ENCODE assay signal across 9 cellular contexts in genomic region chr11:108160970-108161566, GRCh38. TPM values are rescaled to one million over a fixed set of nuclear protein-coding genes. Genes with fewer than 3 reads are reported as not detected.
DNase-seq lines count a peak whose midpoint lies in the region; ATAC-seq, FAIRE-seq and TF ChIP-seq lines count a peak whose summit lies in the region.
"Had no signal": no experiment of that assay in that cellular context is flagged by ENCODE, and none has a peak within 500 bp of the region (broad histone marks: within the 10 kb centered on the region; RNA-seq: fewer than 3 reads in every experiment).

No MANE protein-coding gene starts in this region.

- RAD21 ChIA-PET in HCT116 (lab: Charles Lee; ENCODE audit: low non-redundant PET in 1 of 2, low total read pairs in 2 of 2, uncharacterized antibody in 2 of 2, unreplicated experiment in 2 of 2) = no interaction called here

- H3K79me2 ChIP-seq in HCT116 (ENCODE audit: insufficient read depth, low read length) (no peaks in the 10 kb centered on the region), HepG2 (ENCODE audit: insufficient read depth, low read length) (no peaks in the 10 kb centered on the region)

- FAIRE-seq in HepG2 (lab: Jason Lieb, UNC) (no peak), pancreas (lab: Jason Lieb, UNC) (no peak)
- FAIRE-seq: endometrium had no signal

- POLR2A ChIA-PET in HCT116 (lab: Charles Lee) = no interaction called here
- POLR2A ChIA-PET in HepG2 (lab: Yijun Ruan, JAX) = no interaction called here

- H2AFZ ChIP-seq in HCT116 (ENCODE audit: low read depth, low read length, poor library complexity, severe bottlenecking) (no peak overlapping the region), HepG2 (ENCODE audit: low read length) (no peak overlapping the region)

- intact Hi-C loops in HCT116 (cut with micrococcal nuclease) = no loop called here
- intact Hi-C loops in HepG2 (cut with micrococcal nuclease; ENCODE audit: unreplicated experiment) = no loop called here
- intact Hi-C loops in pancreas (cut with DNase I) = no loop called here

- WGBS in HepG2 (ENCODE audit: low lambda C conversion rate) = 97% methylated on average over 5 of the region's 5 CpGs
- 91 to 92% methylated on average over 5 of the region's 5 CpGs for WGBS in pancreas, 2 donors

- TF ChIP-seq POLR2A in HCT116 (IDR thresholded peaks at IDR 0.05; ENCODE audit: borderline replicate concordance, extremely low read depth, insufficient read depth, insufficient read length) (no peak), HepG2 (IDR thresholded peaks at IDR 0.05; ENCODE audit: insufficient read depth in 1 of 2, low read depth in 2 of 2, low read length in 2 of 2) (no peak)

- H3K27me3 ChIP-seq in HCT116 (ENCODE audit: insufficient read depth, low read length) = no peaks in the 10 kb centered on the region
- no peaks in the 10 kb centered on the region for H3K27me3 ChIP-seq in HepG2 (ENCODE audit: control insufficient read depth in 1 of 2, insufficient read depth in 2 of 2, low read length in 2 of 2)
- H3K27me3 ChIP-seq in pancreas = no peaks in the 10 kb centered on the region

- H3K9me2 ChIP-seq in HCT116 (ENCODE audit: insufficient read depth) = no peaks in the 10 kb centered on the region

- H3K4me2 ChIP-seq in HCT116 (ENCODE audit: low read length) (no peak overlapping the region), HepG2 (ENCODE audit: low read depth, low read length) (no peak overlapping the region)

- CTCF ChIA-PET in HCT116 (lab: Charles Lee) = no interaction called here
- CTCF ChIA-PET in HepG2 (lab: Yijun Ruan, JAX; ENCODE audit: low intra/inter-chr PET ratio, low total read pairs) = no interaction called here

- H3K9me3 ChIP-seq in HCT116 (ENCODE audit: control insufficient read depth in 1 of 2, insufficient read depth in 1 of 2, low read depth in 1 of 2, low read length in 2 of 2) (no peaks in the 10 kb centered on the region), HepG2 (ENCODE audit: low read length) (no peaks in the 10 kb centered on the region), pancreas (no peaks in the 10 kb centered on the region)

- TF ChIP-seq EP300 in HepG2 (IDR thresholded peaks at IDR 0.05; ENCODE audit: low read depth in 2 of 2, low read length in 2 of 2) = no peak
- TF ChIP-seq EP300 in HepG2 (CRISPR knock-in tag; IDR thresholded peaks at IDR 0.05; ENCODE audit: borderline replicate concordance) = no peak

- DNase-seq in HCT116 (ENCODE audit: low read depth, low spot score) = no peak
- DNase-seq in KBM-7 = peak; percentile 22
- no peak for DNase-seq in HepG2 (ENCODE audit: low spot score)
- DNase-seq in stimulated activated CD4-positive, alpha-beta T cell treated with anti-CD3 and anti-CD28 coated beads, Interleukin-15, amount 100 ng/mL, for 24 hours = no peak
- DNase-seq in pancreas = no peak
- DNase-seq in COR-L47 (lab: John Stamatoyannopoulos, UW) = no peak
- no peak for DNase-seq in GM03348 (ENCODE audit: low spot score)

- ATAC-seq in GM18909 (IDR thresholded peaks at IDR 0.05; ENCODE audit: poor library complexity, unreplicated experiment) (peak; percentile 100), HCT116 (no peak), HepG2 (no peak), pancreas (no peak)

- H3K36me3 ChIP-seq in HCT116 (ENCODE audit: control insufficient read depth in 1 of 2, insufficient read depth in 2 of 2, low read length in 2 of 2) (peaks cover 9 to 31% of the 10 kb centered on the region in 2 experiments; a peak in 3 of 4 replicates), HepG2 (replicated peaks in 1 of 2; ENCODE audit: control insufficient read depth in 1 of 2, insufficient read depth in 2 of 2, low read length in 2 of 2) (peaks cover 7 to 54% of the 10 kb centered on the region in 2 experiments), pancreas (peaks cover 0 to 37% (median 3%) of the 10 kb centered on the region in 3 donors)

- H3K9ac ChIP-seq in HCT116 (ENCODE audit: low read length) (no peak overlapping the region), HepG2 (ENCODE audit: insufficient read depth, low read depth, low read length) (no peak overlapping the region)

- TF ChIP-seq RAD21 in HCT116 (IDR thresholded peaks at IDR 0.05; ENCODE audit: low read depth) = no peak
- no peak for TF ChIP-seq RAD21 in HepG2 (CRISPR knock-in tag; IDR thresholded peaks at IDR 0.05)

- H3K27ac ChIP-seq in HCT116 (ENCODE audit: low read depth, low read length) (no peak overlapping the region), HepG2 (ENCODE audit: extremely low read length, insufficient read depth, low read length) (no peak overlapping the region), pancreas (no peak overlapping the region)

- BruUV-seq in HCT116 (replicated peaks; lab: Mats Ljungman, UMichigan) (TSS peak; percentile 39), HepG2 (replicated peaks; lab: Mats Ljungman, UMichigan) (TSS peak; percentile 44)

- no peaks in the 10 kb centered on the region for H4K20me1 ChIP-seq in HCT116 (ENCODE audit: insufficient read depth)
- H4K20me1 ChIP-seq in HepG2 (ENCODE audit: insufficient read depth, low read length) = no peaks in the 10 kb centered on the region

- H3K4me1 ChIP-seq in HCT116 (ENCODE audit: control insufficient read depth in 1 of 2, insufficient read depth in 2 of 2, low read length in 2 of 2) (no peaks in the 10 kb centered on the region), HepG2 (ENCODE audit: insufficient read depth, low read length) (no peaks in the 10 kb centered on the region), pancreas (no peaks in the 10 kb centered on the region)

- H3K4me3 ChIP-seq in HCT116 (replicated peaks in 1 of 2; ENCODE audit: low read depth in 1 of 2, low read length in 2 of 2) (no peak overlapping the region), HepG2 (replicated peaks in 1 of 3; ENCODE audit: insufficient read depth in 1 of 3, low read depth in 2 of 3, low read length in 3 of 3) (no peak overlapping the region), pancreas (no peak overlapping the region)

- in situ Hi-C loops in KBM-7 (cut with MboI; ENCODE audit: low pct_unique_long_range_greater_than_20kb, low sequenced_read_pairs) (no loop called here), HepG2 (cut with HindIII; ENCODE audit: extremely low pct_ligation_motif_present, low pct_unique_long_range_greater_than_20kb) (no loop called here)

- TF ChIP-seq CTCF in HCT116 (IDR thresholded peaks at IDR 0.05 in 2 of 3, conservative IDR thresholded peaks at IDR 0.05 in 1 of 3; ENCODE audit: borderline replicate concordance in 1 of 3, insufficient read depth in 1 of 3, low read depth in 2 of 3, low read length in 2 of 3) (no peak), HepG2 (CRISPR knock-in tag; IDR thresholded peaks at IDR 0.05) (no peak), pancreas (IDR thresholded peaks at IDR 0.05) (no peak)

TF ChIP-seq in HCT116, 20 proteins besides CTCF, POLR2A, EP300 and RAD21:
- no peak for TF ChIP-seq JUND (IDR thresholded peaks at IDR 0.05)
- no peak for TF ChIP-seq CBX3 (IDR thresholded peaks at IDR 0.05; ENCODE audit: low read depth)
- no peak for TF ChIP-seq SP1 (IDR thresholded peaks at IDR 0.05; ENCODE audit: low read depth)
- no peak for TF ChIP-seq TCF7L2 (IDR thresholded peaks at IDR 0.05; ENCODE audit: borderline replicate concordance, extremely low read depth, insufficient read depth, insufficient read length)

TF ChIP-seq in HepG2, 621 proteins besides CTCF, POLR2A, EP300 and RAD21 (continues in another document):
- TF ChIP-seq HOXA3 (CRISPR knock-in tag; IDR thresholded peaks at IDR 0.05) (no peak), ZNF564 (CRISPR knock-in tag; IDR thresholded peaks at IDR 0.05) (no peak)

RNA-seq across cellular contexts. Expression of gene ACAT1, which starts 39.7 kb away (rescaled TPM):
- total RNA-seq in HCT116 (2021; ENCODE audit: unreplicated experiment) (83.8 TPM), HepG2 (2016; rRNA removed; fragmentation: Illumina TruSeq; extraction: Trizol) (165 and 181 TPM in 2 replicates), pancreas (10 to 100 TPM; 42.3 to 64.4 (median 53.4) TPM)
- polyA plus RNA-seq in HCT116 (2012) = 43.3 and 60.5 TPM in 2 replicates
- 33.8 and 40.2 TPM in 2 replicates for total RNA-seq in HepG2 (2016; cell fraction: cytosol; rRNA removed; fragmentation: Illumina TruSeq; extraction: Trizol; ENCODE audit: low read depth)
- total RNA-seq in HepG2 (2016; cell fraction: insoluble cytoplasmic fraction; rRNA removed; fragmentation: Illumina TruSeq; extraction: Trizol) = 169 and 171 TPM in 2 replicates
- total RNA-seq in HepG2 (2016; cell fraction: membrane; rRNA removed; fragmentation: Illumina TruSeq; extraction: Trizol) = 43.6 and 52.2 TPM in 2 replicates
- total RNA-seq in HepG2 (2016; cell fraction: nucleus; rRNA removed; fragmentation: Illumina TruSeq; extraction: Trizol) = 70.7 and 80.6 TPM in 2 replicates
- polyA plus RNA-seq in HepG2 (2011; rRNA removed) (61.1 and 103 TPM in 2 replicates), pancreas (10 to 100 TPM; 41.4 to 59.0 TPM)
- 54.7 and 55.0 TPM in 2 replicates for polyA plus RNA-seq in HepG2 (2011; cell fraction: cytosol; rRNA removed)
- polyA plus RNA-seq in HepG2 (2011; cell fraction: nucleus; rRNA removed) = 14.4 and 15.8 TPM in 2 replicates
- polyA plus RNA-seq in HepG2 (2012) = 55.5 and 70.1 TPM in 2 replicates
- polyA plus RNA-seq in HepG2 (2016; cell fraction: cytosol; fragmentation: Illumina TruSeq; extraction: Trizol; ENCODE audit: low read depth) = 18.2 and 19.6 TPM in 2 replicates
- 149 and 162 TPM in 2 replicates for polyA plus RNA-seq in HepG2 (2016; cell fraction: insoluble cytoplasmic fraction; fragmentation: Illumina TruSeq; extraction: Trizol; ENCODE audit: low read depth)
- polyA plus RNA-seq in HepG2 (2016; cell fraction: membrane; fragmentation: Illumina TruSeq; extraction: Trizol; ENCODE audit: low read depth) = 25.8 and 27.5 TPM in 2 replicates
- 78.0 and 80.5 TPM in 2 replicates for polyA plus RNA-seq in HepG2 (2016; cell fraction: nucleus; fragmentation: Illumina TruSeq; extraction: Trizol; ENCODE audit: insufficient read depth, low read depth)
- polyA minus RNA-seq in HepG2 (2011; rRNA and poly(A)+ RNA removed; ENCODE audit: low replicate concordance) = 45.7 and 49.8 TPM in 2 replicates
- 49.8 and 68.9 TPM in 2 replicates for polyA minus RNA-seq in HepG2 (2011; cell fraction: cytosol; rRNA and poly(A)+ RNA removed)
- 35.7 and 41.6 TPM in 2 replicates for polyA minus RNA-seq in HepG2 (2011; cell fraction: nucleus; rRNA and poly(A)+ RNA removed)
